Comparison of ENCODE assay signal across 8 cellular contexts in the genomic region with DNA sequence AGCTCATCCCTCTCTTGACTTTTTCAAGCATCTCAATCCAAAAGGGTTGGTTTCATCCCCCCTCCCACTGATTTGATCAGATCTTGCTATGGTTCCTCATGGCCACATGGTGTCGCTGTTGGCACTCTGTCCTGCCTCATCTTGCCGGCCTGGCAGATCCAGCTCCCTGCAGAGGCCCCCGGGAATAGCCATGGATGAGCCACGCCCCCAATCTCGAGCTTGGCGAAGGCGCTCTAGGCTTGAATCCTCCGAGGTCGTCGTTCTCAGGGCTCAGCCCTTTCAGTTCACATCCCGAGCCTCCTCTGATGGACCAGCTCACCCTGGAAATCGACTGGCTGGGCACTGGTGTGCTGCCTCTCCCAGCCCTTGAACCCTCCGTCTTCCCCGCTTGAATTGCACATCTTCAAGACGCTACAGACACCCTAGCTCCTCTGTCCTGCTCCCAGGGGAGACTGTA.
A peak's percentile ranks its signal among the peaks of the same experiment; 100 is the strongest.
DNase-seq lines count a peak whose midpoint lies in the region; ATAC-seq and TF ChIP-seq lines count a peak whose summit lies in the region.

No MANE protein-coding gene starts in this region.

- peaks cover 0 to 24% (median 2%) of the 10 kb centered on the region in 9 donors for H3K27me3 ChIP-seq in heart left ventricle

- no peaks in the 10 kb centered on the region for H3K36me3 ChIP-seq in heart left ventricle

- H3K27me3 Mint-ChIP-seq in activated naive CD8-positive, alpha-beta T cell treated with anti-CD3 and anti-CD28 coated beads, Interleukin-2, amount 10 ng/mL, durations not matched to agents 7 days and 5 days: peaks cover 2% of the 10 kb centered on the region

- H3K4me1 ChIP-seq in heart left ventricle: peaks cover 0 to 7% (median 0%) of the 10 kb centered on the region in 12 donors

- no peaks in the 10 kb centered on the region for H3K9me3 Mint-ChIP-seq in activated naive CD8-positive, alpha-beta T cell treated with anti-CD3 and anti-CD28 coated beads, Interleukin-2, amount 10 ng/mL, durations not matched to agents 7 days and 5 days

- H3K4me3 ChIP-seq in HFF-Myc (replicated peaks; ENCODE audit: low read depth, low read length): no peak overlapping the region
- peak overlapping the region in 7 of 12 donors; percentile 15 to 39 (median 31) for H3K4me3 ChIP-seq in heart left ventricle

- H3K36me3 Mint-ChIP-seq in activated naive CD8-positive, alpha-beta T cell treated with anti-CD3 and anti-CD28 coated beads, Interleukin-2, amount 10 ng/mL, durations not matched to agents 7 days and 5 days: no peaks in the 10 kb centered on the region

- no peak overlapping the region for H3K27ac ChIP-seq in heart left ventricle

- no peaks in the 10 kb centered on the region for H3K9me3 ChIP-seq in heart left ventricle

- no peak overlapping the region for H3K4me3 Mint-ChIP-seq in activated naive CD8-positive, alpha-beta T cell treated with anti-CD3 and anti-CD28 coated beads, Interleukin-2, amount 10 ng/mL, durations not matched to agents 7 days and 5 days

- TF ChIP-seq CTCF in HFF-Myc (IDR thresholded peaks at IDR 0.05; ENCODE audit: low read depth, low read length, missing control alignments) (peak; percentile 48), heart left ventricle (IDR thresholded peaks at IDR 0.05) (peak; percentile 72 to 92 (median 88))

- POLR2A ChIA-PET in activated naive CD8-positive, alpha-beta T cell treated with anti-CD3 and anti-CD28 coated beads, Interleukin-2, amount 10 ng/mL, durations not matched to agents 7 days and 5 days (lab: Charles Lee): interaction anchor here (0.6 kb wide), 1 partner anchor 175 kb away, joined by 5 read pairs; no protein-coding TSS in a partner anchor

- TF ChIP-seq POLR2A in heart left ventricle (IDR thresholded peaks at IDR 0.05): no peak

- ATAC-seq in activated naive CD8-positive, alpha-beta T cell treated with anti-CD3 and anti-CD28 coated beads, Interleukin-2, amount 10 ng/mL, durations not matched to agents 7 days and 5 days (ENCODE audit: low read depth): no peak
- peak; percentile 80 to 93 (median 90) for ATAC-seq in heart left ventricle
- ATAC-seq in activated CD4-positive, CD25-positive, alpha-beta regulatory T cell treated with anti-CD3 and anti-CD28 coated beads, Interleukin-2, amount 50 U/mL, for 24 hours: no peak

- DNase-seq in DMS 273 treated with DMSO at 0.1 percent for 48 hours (lab: John Stamatoyannopoulos, UW) (peak; percentile 64), HFF-Myc (ENCODE audit: extremely low read depth, low read depth) (peak; percentile 0), NCI-H446 (lab: John Stamatoyannopoulos, UW) (peak; percentile 3 to 56), heart left ventricle (peak; percentile 80 to 87 (median 83)), posterior cingulate gyrus (peak; percentile 59 to 97 (median 78)), HCEC 1CT (no peak)
- peak; percentile 32 for DNase-seq in activated naive CD8-positive, alpha-beta T cell treated with anti-CD3 and anti-CD28 coated beads, Interleukin-2, amount 10 ng/mL, durations not matched to agents 7 days and 5 days

- no peaks in the 10 kb centered on the region for H3K4me1 Mint-ChIP-seq in activated naive CD8-positive, alpha-beta T cell treated with anti-CD3 and anti-CD28 coated beads, Interleukin-2, amount 10 ng/mL, durations not matched to agents 7 days and 5 days

- no peak overlapping the region for H3K27ac Mint-ChIP-seq in activated naive CD8-positive, alpha-beta T cell treated with anti-CD3 and anti-CD28 coated beads, Interleukin-2, amount 10 ng/mL, durations not matched to agents 7 days and 5 days

- intact Hi-C loops in heart left ventricle (cut with DNase I) (loop anchor here in 5 of 10 donors (2.0 to 10.0 kb wide), 4 partner anchors 60 to 550 kb away; no protein-coding TSS in a partner anchor), posterior cingulate gyrus (cut with DNase I) (no loop called here)

- WGBS in heart left ventricle, 4 donors: 6 to 15% (median 11%) methylated on average over 6 to 15 of the region's 15 CpGs

Comparison
In these comparisons a context has a peak if more than half of its experiments do, and no peak if none do; other contexts are left out.
1. ATAC-seq: peak in heart left ventricle (4 of 4); none in activated naive CD8-positive, alpha-beta T cell treated with anti-CD3 and anti-CD28 coated beads, Interleukin-2, amount 10 ng/mL, durations not matched to agents 7 days and 5 days (single experiment) and activated CD4-positive, CD25-positive, alpha-beta regulatory T cell treated with anti-CD3 and anti-CD28 coated beads, Interleukin-2, amount 50 U/mL, for 24 hours (0 of 2).